ENCODE assay signal across 12 cellular contexts in the genomic region with DNA sequence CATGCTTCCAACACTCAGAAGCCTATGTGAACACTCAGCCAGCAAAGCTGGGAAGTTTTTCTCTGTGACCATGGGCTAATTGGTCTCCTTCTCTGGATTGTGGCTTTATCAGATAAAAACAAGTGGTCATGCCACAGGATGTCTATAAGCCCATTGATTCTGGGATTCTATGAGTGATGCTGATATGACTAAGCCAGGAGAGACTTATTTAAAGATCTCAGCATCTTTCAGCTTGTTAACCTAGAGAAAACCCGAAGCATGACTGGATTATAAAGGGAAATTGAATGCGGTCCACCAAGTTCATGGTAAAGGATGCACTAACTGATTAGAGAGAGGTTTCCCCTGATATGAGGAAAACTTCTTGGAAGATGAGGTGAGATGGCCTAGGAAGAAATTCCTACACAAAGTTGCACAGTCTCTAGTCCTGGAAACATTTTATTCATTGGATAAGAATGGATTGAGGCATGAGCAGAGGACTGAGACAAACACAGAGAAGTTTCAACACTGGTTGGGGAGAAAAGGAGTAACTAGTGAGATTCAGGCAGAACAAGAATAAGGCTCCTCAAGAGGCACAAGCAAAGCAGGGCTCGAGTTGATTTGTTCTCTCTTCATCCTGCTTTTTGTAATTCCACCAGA. TPM values are rescaled to one million over a fixed set of nuclear protein-coding genes. Genes with fewer than 3 reads are reported as not detected.
DNase-seq lines count a peak whose midpoint lies in the region; ATAC-seq and TF ChIP-seq lines count a peak whose summit lies in the region.
"Had no signal": no experiment of that assay in that cellular context is flagged by ENCODE, and none has a peak within 500 bp of the region (broad histone marks: within the 10 kb centered on the region; RNA-seq: fewer than 3 reads in every experiment).

No MANE protein-coding gene starts in this region.

- H3K4me3 ChIP-seq in adrenal gland (no peak overlapping the region), hepatocyte (no peak overlapping the region), skeletal muscle tissue (ENCODE audit: low read length in 3 of 3) (peak overlapping the region in 1 of 3 donors; percentile 48)

- no peaks in the 10 kb centered on the region for H3K9me2 ChIP-seq in hepatocyte (replicated peaks; ENCODE audit: insufficient read depth)

- peaks cover 52% of the 10 kb centered on the region for H3K27me3 Mint-ChIP-seq in stimulated activated naive CD8-positive, alpha-beta T cell treated with anti-CD3 and anti-CD28 coated beads, Interleukin-15, amount 100 ng/mL, for 72 hours
- H3K27me3 Mint-ChIP-seq in progenitor cell of endocrine pancreas, result peaks cover 31% of the 10 kb centered on the region

- H3K9ac ChIP-seq in skeletal muscle tissue (ENCODE audit: low read depth in 1 of 3, low read length in 3 of 3), result peak overlapping the region in 1 of 3 donors; percentile 2

- no peaks in the 10 kb centered on the region for H3K79me2 ChIP-seq in hepatocyte

- no peak for TF ChIP-seq POLR2A in adrenal gland (IDR thresholded peaks at IDR 0.05)

- H3K36me3 ChIP-seq in adrenal gland (replicated peaks in 1 of 2) (no peaks in the 10 kb centered on the region), hepatocyte (replicated peaks; ENCODE audit: insufficient read depth, low read depth) (no peaks in the 10 kb centered on the region), skeletal muscle tissue (ENCODE audit: control insufficient read depth in 3 of 3, insufficient read depth in 3 of 3, low read length in 3 of 3) (no peaks in the 10 kb centered on the region)

- H3K27me3 ChIP-seq in adrenal gland (no peaks in the 10 kb centered on the region), hepatocyte (no peaks in the 10 kb centered on the region), skeletal muscle tissue (ENCODE audit: control insufficient read depth in 3 of 3, insufficient read depth in 3 of 3, low read length in 3 of 3) (peaks cover 3 to 11% (median 7%) of the 10 kb centered on the region in 3 donors)

- peaks cover 69 to 73% of the 10 kb centered on the region in 2 donors for H3K4me1 ChIP-seq in adrenal gland (replicated peaks in 1 of 2)
- peaks cover 58% of the 10 kb centered on the region for H3K4me1 ChIP-seq in hepatocyte (ENCODE audit: insufficient read depth)
- H3K4me1 ChIP-seq in skeletal muscle tissue (ENCODE audit: control insufficient read depth in 3 of 3, insufficient read depth in 3 of 3, low read length in 3 of 3), result peaks cover 61 to 79% (median 71%) of the 10 kb centered on the region in 3 donors

- no peaks in the 10 kb centered on the region for H3K9me3 Mint-ChIP-seq in stimulated activated naive CD8-positive, alpha-beta T cell treated with anti-CD3 and anti-CD28 coated beads, Interleukin-15, amount 100 ng/mL, for 72 hours
- H3K9me3 Mint-ChIP-seq in progenitor cell of endocrine pancreas (ENCODE audit: low read depth), result no peaks in the 10 kb centered on the region

- H3K4me1 Mint-ChIP-seq in stimulated activated naive CD8-positive, alpha-beta T cell treated with anti-CD3 and anti-CD28 coated beads, Interleukin-15, amount 100 ng/mL, for 72 hours, result peaks cover 9% of the 10 kb centered on the region
- peaks cover 9% of the 10 kb centered on the region for H3K4me1 Mint-ChIP-seq in progenitor cell of endocrine pancreas (ENCODE audit: low read depth)

- H3K27ac Mint-ChIP-seq in stimulated activated naive CD8-positive, alpha-beta T cell treated with anti-CD3 and anti-CD28 coated beads, Interleukin-15, amount 100 ng/mL, for 72 hours, result peak overlapping the region in 1 of 2 donors; percentile 35
- H3K27ac Mint-ChIP-seq in progenitor cell of endocrine pancreas, result no peak overlapping the region

- H3K4me3 Mint-ChIP-seq in stimulated activated naive CD8-positive, alpha-beta T cell treated with anti-CD3 and anti-CD28 coated beads, Interleukin-15, amount 100 ng/mL, for 72 hours, result no peak overlapping the region
- H3K4me3 Mint-ChIP-seq in progenitor cell of endocrine pancreas (ENCODE audit: low read depth), result no peak overlapping the region

- ATAC-seq in stimulated activated naive CD8-positive, alpha-beta T cell treated with anti-CD3 and anti-CD28 coated beads, Interleukin-15, amount 100 ng/mL, for 72 hours, result no peak

- H4K20me1 ChIP-seq in hepatocyte (ENCODE audit: insufficient read depth, poor library complexity, severe bottlenecking), result no peaks in the 10 kb centered on the region

- no peak overlapping the region for H2AFZ ChIP-seq in hepatocyte

- peak overlapping the region; percentile 18 for H3K4me2 ChIP-seq in hepatocyte

- H3K36me3 Mint-ChIP-seq in progenitor cell of endocrine pancreas (ENCODE audit: insufficient read depth), result no peaks in the 10 kb centered on the region

- peak overlapping the region in 4 of 5 donors; percentile 64 to 84 (median 68) for H3K27ac ChIP-seq in adrenal gland
- H3K27ac ChIP-seq in hepatocyte, result peak overlapping the region; percentile 88
- H3K27ac ChIP-seq in skeletal muscle tissue (ENCODE audit: low read depth, low read length), result peak overlapping the region; percentile 81

- peak; percentile 66 for DNase-seq in COLO829 (ENCODE audit: low spot score)
- DNase-seq in adrenal gland, result no peak
- no peak for DNase-seq in hepatocyte (ENCODE audit: low spot score)
- DNase-seq in NCI-H2081 treated with DMSO at 0.1 percent for 48 hours (lab: John Stamatoyannopoulos, UW), result no peak
- no peak for DNase-seq in stimulated activated naive CD8-positive, alpha-beta T cell treated with anti-CD3 and anti-CD28 coated beads, Interleukin-15, amount 100 ng/mL, for 72 hours
- no peak for DNase-seq in anterior cingulate cortex (lab: John Stamatoyannopoulos, UW)
- DNase-seq in progenitor cell of endocrine pancreas (ENCODE audit: low spot score, unreplicated experiment), result no peak
- DNase-seq: cortex of kidney; NCI-H2171 treated with DMSO at 0.1 percent for 48 hours; stimulated activated naive CD4-positive, alpha-beta T cell had no signal

- intact Hi-C loops in adrenal gland (cut with DNase I), result loop anchor here in 1 of 2 donors (5.0 kb wide), 1 partner anchor 64 kb away; the partner anchor contains the start of gene CCL8

- H3K9me3 ChIP-seq in adrenal gland (replicated peaks in 1 of 3) (no peaks in the 10 kb centered on the region), hepatocyte (ENCODE audit: low read depth) (no peaks in the 10 kb centered on the region), skeletal muscle tissue (ENCODE audit: control insufficient read depth in 3 of 3, low read length in 3 of 3) (no peaks in the 10 kb centered on the region)

- WGBS in adrenal gland, 4 donors, result 74 to 86% (median 80%) methylated on average over 3 of the region's 3 CpGs
- 71% methylated on average over 3 of the region's 3 CpGs for WGBS in hepatocyte (ENCODE audit: low lambda C conversion rate, missing lambda C conversion rate)

- TF ChIP-seq CTCF in adrenal gland (IDR thresholded peaks at IDR 0.05), result no peak
- no peak for TF ChIP-seq CTCF in hepatocyte (IDR thresholded peaks at IDR 0.05; ENCODE audit: poor library complexity)
- TF ChIP-seq CTCF in progenitor cell of endocrine pancreas (IDR thresholded peaks at IDR 0.05; ENCODE audit: unreplicated experiment), result no peak

RNA-seq across cellular contexts. Expression of gene CCL2, which starts 2.1 kb away (rescaled TPM):
- total RNA-seq in adrenal gland (100 to 1,000 TPM in 3 of 8 donors, 10 to 100 TPM in 5; 11.4 to 241 (median 72.2) TPM), hepatocyte (27.4 and 27.5 TPM in 2 replicates), skeletal muscle tissue (20.4 TPM), progenitor cell of endocrine pancreas (not detected in 2 replicates)
- polyA plus RNA-seq in adrenal gland (100 to 1,000 TPM in 2 of 3 donors, 10 to 100 TPM in 1; 64.3 to 330 (median 121) TPM), hepatocyte (54.0 and 64.8 TPM in 2 replicates)

RNA-seq across cellular contexts. Expression of gene CCL7, which starts 17.0 kb away (rescaled TPM):
- total RNA-seq in adrenal gland, result 1 to 10 TPM in 1 of 8 donors, not detected in 7; 2.2 TPM
- under 1 TPM in 2 of 3 donors, not detected in 1; 0.64 to 0.74 TPM for polyA plus RNA-seq in adrenal gland
- not detected in 2 replicates for total RNA-seq in hepatocyte
- polyA plus RNA-seq in hepatocyte, result 0.69 and 1.2 TPM in 2 replicates
- total RNA-seq in skeletal muscle tissue, result not detected
- total RNA-seq in progenitor cell of endocrine pancreas, result not detected in 2 replicates
- total RNA-seq: mucosa of gallbladder had no signal

RNA-seq across cellular contexts. Expression of gene CCL11, which starts 32.5 kb away (rescaled TPM):
- total RNA-seq in adrenal gland, result under 1 TPM in 2 of 8 donors, not detected in 6; 0.36 to 0.53 TPM
- under 1 TPM; 0.24 to 0.88 (median 0.56) TPM for polyA plus RNA-seq in adrenal gland
- 0.40 TPM in 1 of 2 replicates, not detected in the other for total RNA-seq in hepatocyte
- 0.29 and 0.82 TPM in 2 replicates for polyA plus RNA-seq in hepatocyte
- not detected for total RNA-seq in skeletal muscle tissue
- not detected in 2 replicates for total RNA-seq in progenitor cell of endocrine pancreas

Comparison
In these comparisons a context has a peak if more than half of its experiments do, and no peak if none do; other contexts are left out.
1. RNA of gene CCL2, which starts 2.1 kb away (total RNA-seq): 11.4 to 241 TPM in adrenal gland, 27.4 to 27.5 TPM in hepatocyte and 20.4 TPM in skeletal muscle tissue (single experiment); not detected in progenitor cell of endocrine pancreas; every median in the first group is over 10 times any median in the second.
2. Peak in every context shown above with its lines, with median percentiles within 50 percentile points of each other: H3K27ac ChIP-seq.